7 cellular contexts compared by ENCODE assay signal in the genomic region with DNA sequence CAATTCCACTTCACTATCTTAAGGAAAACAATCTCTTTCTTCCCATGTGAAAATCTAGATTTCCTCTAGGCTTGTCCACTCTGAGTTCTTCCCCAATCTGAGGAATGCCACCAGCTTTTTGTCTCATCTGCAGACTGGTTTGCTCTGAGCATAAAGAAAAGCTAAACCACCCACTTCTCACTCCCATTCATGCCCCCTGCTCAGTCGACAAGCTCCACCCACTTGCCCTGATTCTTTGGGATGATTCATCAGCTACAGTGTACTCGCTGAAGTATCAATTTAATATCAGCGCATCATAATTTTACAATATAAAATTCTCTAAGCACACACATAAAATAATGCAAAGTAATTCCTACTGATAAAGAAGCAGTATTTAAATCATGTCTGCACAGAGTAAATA.
"Had no signal": no experiment of that assay in that cellular context is flagged by ENCODE, and none has a peak within 500 bp of the region (broad histone marks: within the 10 kb centered on the region; RNA-seq: fewer than 3 reads in every experiment).

No MANE protein-coding gene starts in this region.

- DNase-seq: GM23248, GOT3, H7, HFFc6 had no signal

- H3K36me3 ChIP-seq: HAP-1 had no signal

- H3K4me3 Mint-ChIP-seq: HFFc6, IgD-negative memory B cell had no signal

- H3K4me1 ChIP-seq: HAP-1 had no signal

- H3K27ac ChIP-seq: GM23248, HL-60 had no signal

- H3K4me1 Mint-ChIP-seq: IgD-negative memory B cell had no signal

- H3K36me3 Mint-ChIP-seq: IgD-negative memory B cell had no signal

- H3K4me3 ChIP-seq: GM23248, HAP-1 had no signal

- H3K9me3 ChIP-seq: HAP-1 had no signal

- H3K27ac Mint-ChIP-seq: HFFc6, IgD-negative memory B cell had no signal

- H2AFZ ChIP-seq: GM23248 had no signal

- H3K9ac ChIP-seq: GM23248 had no signal
